ENCODE assay signal across 24 cellular contexts in the genomic region with DNA sequence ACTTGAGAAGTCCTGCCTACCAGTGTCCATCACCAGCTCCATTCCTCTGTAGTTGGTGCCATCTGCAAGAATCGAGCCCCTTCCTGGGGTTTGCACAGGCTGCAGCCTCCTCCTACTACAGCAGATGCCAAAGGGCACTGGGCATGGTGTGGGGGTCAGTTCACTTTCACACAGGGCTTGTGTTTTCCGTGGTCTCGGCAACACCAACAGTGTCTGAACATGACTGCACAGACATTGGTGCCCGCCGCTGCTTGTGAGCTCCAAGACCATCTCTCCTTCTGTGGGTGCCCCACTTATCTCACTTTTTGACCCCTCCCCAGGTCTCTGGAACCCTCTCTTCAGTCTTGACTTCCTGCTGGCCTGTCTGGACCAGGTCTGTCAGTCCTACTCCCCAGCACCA.
"Had no signal": no experiment of that assay in that cellular context is flagged by ENCODE, and none has a peak within 500 bp of the region (broad histone marks: within the 10 kb centered on the region; RNA-seq: fewer than 3 reads in every experiment).

No MANE protein-coding gene starts in this region.

- H3K4me1 ChIP-seq: prostate gland, testis, transverse colon had no signal

- H3K27ac Mint-ChIP-seq: activated naive CD4-positive, alpha-beta T cell treated with anti-CD3 and anti-CD28 coated beads, Interleukin-2, amount 10 ng/mL, durations not matched to agents 7 days and 5 days; activated naive CD8-positive, alpha-beta T cell treated with anti-CD3 and anti-CD28 coated beads, Interleukin-2, amount 10 ng/mL, durations not matched to agents 7 days and 5 days; dendritic cell treated with granulocyte-macrophage colony-stimulating factor and Interleukin-4, amounts not matched to agents 40 ng/mL and 50 ng/mL, for 4 days; stimulated activated effector memory CD8-positive, alpha-beta T cell treated with anti-CD3 and anti-CD28 coated beads, Interleukin-12 subunit alpha, Interleukin-12 subunit beta, amount 100 ng/mL, for 72 hours had no signal

- H3K27me3 Mint-ChIP-seq: activated naive CD4-positive, alpha-beta T cell treated with anti-CD3 and anti-CD28 coated beads, Interleukin-2, amount 10 ng/mL, durations not matched to agents 7 days and 5 days; activated naive CD8-positive, alpha-beta T cell treated with anti-CD3 and anti-CD28 coated beads, Interleukin-2, amount 10 ng/mL, durations not matched to agents 7 days and 5 days; dendritic cell treated with granulocyte-macrophage colony-stimulating factor and Interleukin-4, amounts not matched to agents 40 ng/mL and 50 ng/mL, for 4 days; stimulated activated naive CD8-positive, alpha-beta T cell treated with anti-CD3 and anti-CD28 coated beads, Interleukin-15, amount 100 ng/mL, for 72 hours had no signal

- DNase-seq: activated CD4-positive, alpha-beta T cell treated with anti-CD3 and anti-CD28 coated beads for 48 hours; activated CD4-positive, alpha-beta T cell treated with anti-CD3 and anti-CD28 coated beads, Interleukin-2, amount 50 U/mL, for 48 hours; activated CD4-positive, CD25-positive, alpha-beta regulatory T cell; activated effector memory CD4-positive, alpha-beta T cell treated with anti-CD3 and anti-CD28 coated beads, Interleukin-2, amount 50 U/mL, for 16 hours; activated naive CD4-positive, alpha-beta T cell treated with anti-CD3 and anti-CD28 coated beads, Interleukin-2, amount 10 ng/mL, durations not matched to agents 7 days and 5 days; activated naive CD8-positive, alpha-beta T cell treated with anti-CD3 and anti-CD28 coated beads, Interleukin-2, amount 10 ng/mL, durations not matched to agents 7 days and 5 days; activated T-cell treated with anti-CD3 and anti-CD28 coated beads, Interleukin-2, amount 50 U/mL, for 48 hours; central memory CD4-positive, alpha-beta T cell; effector CD4-positive, alpha-beta T cell; left ventricle myocardium superior; mucosa of descending colon; ovary; retina; stimulated activated CD4-positive, alpha-beta T cell treated with anti-CD3 and anti-CD28 coated beads, Interleukin-4, amount 100 ng/mL, for 24 hours; stimulated activated naive CD8-positive, alpha-beta T cell treated with anti-CD3 and anti-CD28 coated beads, Interleukin-15, amount 100 ng/mL, for 72 hours; testis; transverse colon had no signal

- H3K4me3 ChIP-seq: mucosa of descending colon, ovary, prostate gland, skin epidermis, testis, transverse colon had no signal

- ATAC-seq: left ventricle myocardium superior; mucosa of descending colon; sciatic nerve; SK-N-SH treated with all-trans-retinoic acid at 6 μM for 48 hours; stimulated activated effector memory CD8-positive, alpha-beta T cell treated with anti-CD3 and anti-CD28 coated beads, Interleukin-12 subunit alpha, Interleukin-12 subunit beta, amount 100 ng/mL, for 72 hours; stimulated activated naive CD8-positive, alpha-beta T cell treated with anti-CD3 and anti-CD28 coated beads, Interleukin-15, amount 100 ng/mL, for 72 hours had no signal

- H3K9me3 Mint-ChIP-seq: activated naive CD4-positive, alpha-beta T cell treated with anti-CD3 and anti-CD28 coated beads, Interleukin-2, amount 10 ng/mL, durations not matched to agents 7 days and 5 days; activated naive CD8-positive, alpha-beta T cell treated with anti-CD3 and anti-CD28 coated beads, Interleukin-2, amount 10 ng/mL, durations not matched to agents 7 days and 5 days; dendritic cell treated with granulocyte-macrophage colony-stimulating factor and Interleukin-4, amounts not matched to agents 40 ng/mL and 50 ng/mL, for 4 days; stimulated activated effector memory CD8-positive, alpha-beta T cell treated with anti-CD3 and anti-CD28 coated beads, Interleukin-12 subunit alpha, Interleukin-12 subunit beta, amount 100 ng/mL, for 72 hours; stimulated activated naive CD8-positive, alpha-beta T cell treated with anti-CD3 and anti-CD28 coated beads, Interleukin-15, amount 100 ng/mL, for 72 hours had no signal

- H3K36me3 ChIP-seq: ovary, prostate gland, transverse colon had no signal

- H3K27ac ChIP-seq: epithelial cell of prostate, ovary, prostate gland, skin epidermis, testis, transverse colon had no signal

- H3K27me3 ChIP-seq: ovary, testis, transverse colon had no signal

- H3K9me3 ChIP-seq: mucosa of descending colon, ovary, prostate gland, testis, transverse colon had no signal

- H3K36me3 Mint-ChIP-seq: activated naive CD4-positive, alpha-beta T cell treated with anti-CD3 and anti-CD28 coated beads, Interleukin-2, amount 10 ng/mL, durations not matched to agents 7 days and 5 days; activated naive CD8-positive, alpha-beta T cell treated with anti-CD3 and anti-CD28 coated beads, Interleukin-2, amount 10 ng/mL, durations not matched to agents 7 days and 5 days; stimulated activated effector memory CD8-positive, alpha-beta T cell treated with anti-CD3 and anti-CD28 coated beads, Interleukin-12 subunit alpha, Interleukin-12 subunit beta, amount 100 ng/mL, for 72 hours had no signal

- H3K4me3 Mint-ChIP-seq: activated naive CD4-positive, alpha-beta T cell treated with anti-CD3 and anti-CD28 coated beads, Interleukin-2, amount 10 ng/mL, durations not matched to agents 7 days and 5 days; activated naive CD8-positive, alpha-beta T cell treated with anti-CD3 and anti-CD28 coated beads, Interleukin-2, amount 10 ng/mL, durations not matched to agents 7 days and 5 days; dendritic cell treated with granulocyte-macrophage colony-stimulating factor and Interleukin-4, amounts not matched to agents 40 ng/mL and 50 ng/mL, for 4 days; stimulated activated effector memory CD8-positive, alpha-beta T cell treated with anti-CD3 and anti-CD28 coated beads, Interleukin-12 subunit alpha, Interleukin-12 subunit beta, amount 100 ng/mL, for 72 hours; stimulated activated naive CD8-positive, alpha-beta T cell treated with anti-CD3 and anti-CD28 coated beads, Interleukin-15, amount 100 ng/mL, for 72 hours had no signal
